8 cellular contexts compared by ENCODE assay signal in genomic region chr2:105037572-105038382, GRCh38. TPM values are rescaled to one million over a fixed set of nuclear protein-coding genes. Genes with fewer than 3 reads are reported as not detected.
A peak's percentile ranks its signal among the peaks of the same experiment; 100 is the strongest.
DNase-seq lines count a peak whose midpoint lies in the region; ATAC-seq and TF ChIP-seq lines count a peak whose summit lies in the region.

TSS of gene MRPS9 (plus strand) at chr2:105038069. CDS start at chr2:105038093, 24 bp downstream.

- H3K4me3 ChIP-seq in AG04450 (ENCODE audit: low read depth, low read length), result peak within 1 kb of the TSS; percentile 90
- H3K4me3 ChIP-seq in cardiac fibroblast (replicated peaks in 1 of 2; ENCODE audit: low read depth in 2 of 2, low read length in 2 of 2), result peak within 1 kb of the TSS; percentile 89 to 98

- H3K4me3 Mint-ChIP-seq in WTC11, result peak within 1 kb of the TSS; percentile 88

- peak; percentile 94 for DNase-seq in AG04450 (ENCODE audit: low read depth, low spot score)
- DNase-seq in NCI-H226, result peak; percentile 95
- DNase-seq in WTC11 (ENCODE audit: low spot score), result peak; percentile 98
- peak; percentile 97 to 98 for DNase-seq in cardiac fibroblast (ENCODE audit: low read depth in 2 of 2)
- DNase-seq in iPS-NIHi7 (ENCODE audit: extremely low spot score), result peak; percentile 99
- DNase-seq in smooth muscle cell of the brain vasculature (ENCODE audit: low read depth, low spot score), result peak; percentile 93

- no peaks in the 10 kb centered on the region for H3K27me3 ChIP-seq in AG04450 (ENCODE audit: control insufficient read depth, insufficient read depth, low read length)

- H3K9me3 ChIP-seq in AG04450 (ENCODE audit: control insufficient read depth, insufficient read depth, low read length), result no peaks in the 10 kb centered on the region

- H3K27ac Mint-ChIP-seq in WTC11, result peak within 1 kb of the TSS; percentile 96

- peaks cover 42% of the 10 kb centered on the region for H3K4me1 Mint-ChIP-seq in WTC11

- no peak for TF ChIP-seq CTCF in AG04450 (IDR thresholded peaks at IDR 0.05; ENCODE audit: low read depth, low read length)
- no peak for TF ChIP-seq CTCF in WTC11 (IDR thresholded peaks at IDR 0.05)
- TF ChIP-seq CTCF in cardiac fibroblast (IDR thresholded peaks at IDR 0.05; ENCODE audit: low read depth, low read length), result no peak

- no peaks in the 10 kb centered on the region for H3K27me3 Mint-ChIP-seq in WTC11 (ENCODE audit: low read depth)

- CTCF ChIA-PET in AG04450 (lab: Charles Lee), result interaction anchor here (1.4 kb wide), 1 partner anchor 18 kb away, joined by 4 read pairs; no protein-coding TSS in a partner anchor
- CTCF ChIA-PET in WTC11 (lab: Charles Lee), result interaction anchor here (0.6 to 1.2 kb wide), 9 partner anchors 18 to 206 kb away, joined by 3 to 5 read pairs (median 3); no protein-coding TSS in a partner anchor

- peaks cover 3% of the 10 kb centered on the region for H3K36me3 Mint-ChIP-seq in WTC11

- POLR2A ChIA-PET in AG04450 (lab: Yijun Ruan, JAX), result interaction anchor here (0.9 to 1.0 kb wide), 2 partner anchors 16 to 32 kb away, joined by 4 to 5 read pairs; no protein-coding TSS in a partner anchor
- POLR2A ChIA-PET in WTC11 (lab: Charles Lee), result interaction anchor here (0.6 to 1.4 kb wide), 6 partner anchors 20 to 1734 kb away, joined by 3 to 5 read pairs (median 3); partner anchors contain the start of gene TGFBRAP1

- peak within 1 kb of the TSS; percentile 71 for H3K27ac ChIP-seq in AG04450 (ENCODE audit: low read depth, low read length)

- H3K9me3 Mint-ChIP-seq in WTC11, result peaks cover 4% of the 10 kb centered on the region

- ATAC-seq in GM18909 (IDR thresholded peaks at IDR 0.05; ENCODE audit: poor library complexity, unreplicated experiment) (peak; percentile 100), HG03175 (IDR thresholded peaks at IDR 0.05; ENCODE audit: unreplicated experiment) (peak; percentile 100), WTC11 (peak; percentile 96)

TF ChIP-seq in WTC11, 78 proteins besides CTCF, POLR2A, EP300 and RAD21 (continues in another document):
- TF ChIP-seq ZBTB43 (CRISPR knock-in tag; IDR thresholded peaks at IDR 0.05), result peak; percentile 83; the same call in 1 of the 2 replicates
- TF ChIP-seq, protein P1, sequence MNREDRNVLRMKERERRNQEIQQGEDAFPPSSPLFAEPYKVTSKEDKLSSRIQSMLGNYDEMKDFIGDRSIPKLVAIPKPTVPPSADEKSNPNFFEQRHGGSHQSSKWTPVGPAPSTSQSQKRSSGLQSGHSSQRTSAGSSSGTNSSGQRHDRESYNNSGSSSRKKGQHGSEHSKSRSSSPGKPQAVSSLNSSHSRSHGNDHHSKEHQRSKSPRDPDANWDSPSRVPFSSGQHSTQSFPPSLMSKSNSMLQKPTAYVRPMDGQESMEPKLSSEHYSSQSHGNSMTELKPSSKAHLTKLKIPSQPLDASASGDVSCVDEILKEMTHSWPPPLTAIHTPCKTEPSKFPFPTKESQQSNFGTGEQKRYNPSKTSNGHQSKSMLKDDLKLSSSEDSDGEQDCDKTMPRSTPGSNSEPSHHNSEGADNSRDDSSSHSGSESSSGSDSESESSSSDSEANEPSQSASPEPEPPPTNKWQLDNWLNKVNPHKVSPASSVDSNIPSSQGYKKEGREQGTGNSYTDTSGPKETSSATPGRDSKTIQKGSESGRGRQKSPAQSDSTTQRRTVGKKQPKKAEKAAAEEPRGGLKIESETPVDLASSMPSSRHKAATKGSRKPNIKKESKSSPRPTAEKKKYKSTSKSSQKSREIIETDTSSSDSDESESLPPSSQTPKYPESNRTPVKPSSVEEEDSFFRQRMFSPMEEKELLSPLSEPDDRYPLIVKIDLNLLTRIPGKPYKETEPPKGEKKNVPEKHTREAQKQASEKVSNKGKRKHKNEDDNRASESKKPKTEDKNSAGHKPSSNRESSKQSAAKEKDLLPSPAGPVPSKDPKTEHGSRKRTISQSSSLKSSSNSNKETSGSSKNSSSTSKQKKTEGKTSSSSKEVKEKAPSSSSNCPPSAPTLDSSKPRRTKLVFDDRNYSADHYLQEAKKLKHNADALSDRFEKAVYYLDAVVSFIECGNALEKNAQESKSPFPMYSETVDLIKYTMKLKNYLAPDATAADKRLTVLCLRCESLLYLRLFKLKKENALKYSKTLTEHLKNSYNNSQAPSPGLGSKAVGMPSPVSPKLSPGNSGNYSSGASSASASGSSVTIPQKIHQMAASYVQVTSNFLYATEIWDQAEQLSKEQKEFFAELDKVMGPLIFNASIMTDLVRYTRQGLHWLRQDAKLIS (CRISPR knock-in tag; IDR thresholded peaks at IDR 0.05; ENCODE audit: borderline replicate concordance), result no peak
- TF ChIP-seq RELA (CRISPR knock-in tag; IDR thresholded peaks at IDR 0.05; ENCODE audit: borderline replicate concordance), result no peak
- TF ChIP-seq NFE2L1 (CRISPR knock-in tag; IDR thresholded peaks at IDR 0.05), result 0 out of 2 replicates have a peak, but pooled peaks have one; percentile 25
- no peak for TF ChIP-seq SMAD4 (CRISPR knock-in tag; IDR thresholded peaks at IDR 0.05)
- peak; percentile 64; the same call in 1 of the 2 replicates for TF ChIP-seq ZNF121 (CRISPR knock-in tag; IDR thresholded peaks at IDR 0.05)
- TF ChIP-seq MAX (CRISPR knock-in tag; IDR thresholded peaks at IDR 0.05), result peak; percentile 17; the same call in 1 of the 2 replicates
- no peak for TF ChIP-seq IRF2 (CRISPR knock-in tag; IDR thresholded peaks at IDR 0.05; ENCODE audit: borderline replicate concordance, low read depth)
- peak; percentile 56 for TF ChIP-seq ETV6 (CRISPR knock-in tag; IDR thresholded peaks at IDR 0.05)
- TF ChIP-seq FOXJ3 (CRISPR knock-in tag; IDR thresholded peaks at IDR 0.05; ENCODE audit: borderline replicate concordance), result no peak
- peak; percentile 84 for TF ChIP-seq SP1 (CRISPR knock-in tag; conservative IDR thresholded peaks at IDR 0.05)
- no peak for TF ChIP-seq E2F1 (CRISPR knock-in tag; IDR thresholded peaks at IDR 0.05)
- TF ChIP-seq ATF1 (CRISPR knock-in tag; IDR thresholded peaks at IDR 0.05), result no peak
- 0 out of 2 replicates have a peak, but pooled peaks have one; percentile 22 for TF ChIP-seq FOXP4 (CRISPR knock-in tag; IDR thresholded peaks at IDR 0.05)
- TF ChIP-seq ZNF263 (CRISPR knock-in tag; IDR thresholded peaks at IDR 0.05; ENCODE audit: low read depth), result no peak
- TF ChIP-seq NR1H2 (CRISPR knock-in tag; IDR thresholded peaks at IDR 0.05), result no peak
- TF ChIP-seq GABPB1 (CRISPR knock-in tag; IDR thresholded peaks at IDR 0.05), result peak; percentile 61

RNA-seq across cellular contexts. Expression of gene MRPS9, which starts in this region (rescaled TPM):
- 27.5 and 36.1 TPM in 2 replicates for polyA plus RNA-seq in AG04450 (2011; rRNA removed)
- polyA minus RNA-seq in AG04450 (2011; rRNA and poly(A)+ RNA removed), result 21.2 and 22.0 TPM in 2 replicates
- total RNA-seq in WTC11 (2021), result 71.5 to 75.3 TPM (median 73.6 TPM) in 3 replicates

Comparison
In these comparisons a context has a peak if more than half of its experiments do, and no peak if none do; other contexts are left out.
1. Peak in every context shown above with its lines: DNase-seq, ATAC-seq, H3K4me3 ChIP-seq and H3K27ac ChIP-seq.